ENCODE assay signal across 14 cellular contexts in the genomic region with DNA sequence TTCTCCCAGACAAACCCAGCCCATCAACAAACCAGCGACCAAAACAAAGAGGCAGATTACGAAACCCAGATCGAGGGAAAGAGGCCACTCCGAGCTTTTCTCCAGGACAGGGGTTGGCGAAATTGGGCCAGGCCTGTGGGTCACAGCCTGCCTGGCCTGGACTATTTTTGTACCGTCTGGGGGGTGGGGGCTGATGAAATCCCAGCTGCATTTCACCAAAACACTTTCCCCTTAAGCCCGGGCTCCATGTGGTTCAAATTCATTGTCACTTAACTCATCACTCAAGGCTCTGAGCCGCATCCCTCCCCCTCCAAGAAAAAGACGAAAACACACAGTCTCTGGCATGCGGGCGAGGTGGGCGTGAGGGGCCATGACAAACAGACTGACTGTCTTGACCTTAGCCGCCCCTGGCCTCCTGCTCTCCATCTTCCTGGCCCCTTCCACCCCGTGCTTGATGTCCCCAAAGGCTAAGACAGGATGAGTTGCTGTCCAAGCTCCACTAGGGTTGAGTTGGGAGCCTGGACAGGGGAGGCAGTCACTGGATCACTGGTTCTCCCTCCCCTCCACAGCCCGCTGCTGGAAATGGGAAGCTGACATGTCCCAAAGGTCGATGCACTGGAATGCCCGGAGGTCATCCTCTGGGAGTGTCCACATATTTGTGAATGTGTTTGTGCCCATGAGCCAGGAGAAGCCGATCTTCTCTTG. TPM values are rescaled to one million over a fixed set of nuclear protein-coding genes. Genes with fewer than 3 reads are reported as not detected.
DNase-seq lines count a peak whose midpoint lies in the region; ATAC-seq and TF ChIP-seq lines count a peak whose summit lies in the region.
"Had no signal": no experiment of that assay in that cellular context is flagged by ENCODE, and none has a peak within 500 bp of the region (broad histone marks: within the 10 kb centered on the region; RNA-seq: fewer than 3 reads in every experiment).

No MANE protein-coding gene starts in this region.

- H3K27me3 ChIP-seq in lung (ENCODE audit: control insufficient read depth, insufficient read depth) (no peaks in the 10 kb centered on the region), transverse colon (no peaks in the 10 kb centered on the region), brain microvascular endothelial cell (replicated peaks) (peaks cover 17% of the 10 kb centered on the region)
- no peaks in the 10 kb centered on the region for H3K27me3 ChIP-seq in effector memory CD4-positive, alpha-beta T cell (replicated peaks; ENCODE audit: control insufficient read depth, insufficient read depth, low read length, poor library complexity, severe bottlenecking)

- no peaks in the 10 kb centered on the region for H3K36me3 ChIP-seq in lung (ENCODE audit: control insufficient read depth in 2 of 2, insufficient read depth in 2 of 2, low read length in 2 of 2)
- no peaks in the 10 kb centered on the region for H3K36me3 ChIP-seq in transverse colon
- H3K36me3 ChIP-seq in effector memory CD4-positive, alpha-beta T cell (ENCODE audit: control insufficient read depth, insufficient read depth, low read length) = no peaks in the 10 kb centered on the region
- no peaks in the 10 kb centered on the region for H3K36me3 ChIP-seq in brain microvascular endothelial cell (replicated peaks)

- no peaks in the 10 kb centered on the region for H3K9me3 ChIP-seq in lung (ENCODE audit: control insufficient read depth in 2 of 2, insufficient read depth in 1 of 2, low read length in 1 of 2)
- H3K9me3 ChIP-seq in transverse colon = no peaks in the 10 kb centered on the region
- H3K9me3 ChIP-seq in effector memory CD4-positive, alpha-beta T cell (ENCODE audit: control insufficient read depth, low read length) = no peaks in the 10 kb centered on the region

- H3K4me1 ChIP-seq in lung (ENCODE audit: control insufficient read depth in 2 of 2, insufficient read depth in 2 of 2, low read length in 2 of 2) (peaks cover 0 to 36% of the 10 kb centered on the region in 2 donors), transverse colon (peaks cover 5 to 11% (median 10%) of the 10 kb centered on the region in 4 donors)
- no peaks in the 10 kb centered on the region for H3K4me1 ChIP-seq in effector memory CD4-positive, alpha-beta T cell (ENCODE audit: control insufficient read depth, insufficient read depth, low read length, poor library complexity, severe bottlenecking)

- H3K27ac ChIP-seq in lung (ENCODE audit: low read depth in 1 of 2, low read length in 1 of 2) (peak overlapping the region in 1 of 2 donors; percentile 68), transverse colon (peak overlapping the region in 3 of 4 donors; percentile 3 to 53 (median 28)), brain microvascular endothelial cell (no peak overlapping the region)
- H3K27ac ChIP-seq in effector memory CD4-positive, alpha-beta T cell (ENCODE audit: insufficient read depth, low read length, poor library complexity, severe bottlenecking) = no peak overlapping the region

- TF ChIP-seq EP300 in transverse colon (IDR thresholded peaks at IDR 0.05; ENCODE audit: low read depth) = no peak

- in situ Hi-C loops in transverse colon (cut with MboI; ENCODE audit: low pct_ligation_motif_present in 1 of 4, low pct_unique_long_range_greater_than_20kb in 1 of 4, low sequenced_read_pairs in 3 of 4) (loop anchor here (10.0 to 25.0 kb wide), 2 partner anchors 132 to 145 kb away; a partner anchor contains a TSS), brain microvascular endothelial cell (cut with HindIII; ENCODE audit: low pct_ligation_motif_present, low sequenced_read_pairs) (no loop called here)

- intact Hi-C loops in transverse colon (cut with DNase I; ENCODE audit: low total_unique reads) = no loop called here

- WGBS in lung, 2 donors = 41 to 67% methylated on average over 18 of the region's 18 CpGs
- WGBS in transverse colon (ENCODE audit: low coverage in 1 of 2), 2 donors = 76% methylated on average over 18 of the region's 18 CpGs; no CpG with 5 or more reads in 1 of the 2 donors

- TF ChIP-seq POLR2A in transverse colon (IDR thresholded peaks at IDR 0.05) = no peak

- peak; percentile 65 for ATAC-seq in lung (ENCODE audit: insufficient read depth, low FRiP score)
- no peak for ATAC-seq in GM21619 (IDR thresholded peaks at IDR 0.05; ENCODE audit: unreplicated experiment)
- ATAC-seq: GM12878 had no signal

- H3K4me3 ChIP-seq in fibroblast of mammary gland (ENCODE audit: control insufficient read depth, low read depth, low read length) (no peak overlapping the region), lung (no peak overlapping the region), transverse colon (no peak overlapping the region), brain microvascular endothelial cell (ENCODE audit: low read depth, low read length) (no peak overlapping the region)
- H3K4me3 ChIP-seq in effector memory CD4-positive, alpha-beta T cell (ENCODE audit: insufficient read depth, low read depth, low read length, poor library complexity, severe bottlenecking) = no peak overlapping the region
- H3K4me3 ChIP-seq: GM12878 had no signal

- TF ChIP-seq CTCF in fibroblast of mammary gland (conservative IDR thresholded peaks at IDR 0.05; ENCODE audit: control insufficient read depth, insufficient read depth, low read depth, low read length) = no peak
- TF ChIP-seq CTCF in lung (IDR thresholded peaks at IDR 0.05; ENCODE audit: control extremely low read depth, extremely low read depth) = no peak
- TF ChIP-seq CTCF in transverse colon (IDR thresholded peaks at IDR 0.05) = no peak
- no peak for TF ChIP-seq CTCF in brain microvascular endothelial cell (IDR thresholded peaks at IDR 0.05; ENCODE audit: low read depth, low read length, missing control alignments)

- DNase-seq in MV-4-11 (lab: John Stamatoyannopoulos, UW) (peak; percentile 55), fibroblast of mammary gland (ENCODE audit: low read depth) (peak; percentile 72), lung (ENCODE audit: low spot score) (peak; percentile 42), transverse colon (no peak), NCI-H1417 (lab: John Stamatoyannopoulos, UW) (no peak), brain microvascular endothelial cell (no peak)
- DNase-seq in effector memory CD4-positive, alpha-beta T cell = no peak
- DNase-seq: activated CD8-positive, alpha-beta memory T cell treated with anti-CD3 and anti-CD28 coated beads for 24 hours; activated naive CD8-positive, alpha-beta T cell treated with anti-CD3 and anti-CD28 coated beads for 36 hours; effector CD8-positive, alpha-beta T cell; stimulated activated CD4-positive, alpha-beta T cell treated with anti-CD3 and anti-CD28 coated beads, Interleukin-15, amount 100 ng/mL, for 24 hours had no signal

RNA-seq across cellular contexts. Expression of a gene that starts 19.2 kb away (rescaled TPM):
- 1 to 10 TPM in 1 of 2 donors, not detected in 1; 1.1 TPM for total RNA-seq in lung
- polyA plus RNA-seq in lung = under 1 TPM; 0.19 to 0.20 TPM
- total RNA-seq in transverse colon = not detected
- total RNA-seq: activated naive CD8-positive, alpha-beta T cell treated with anti-CD3 and anti-CD28 coated beads for 36 hours; GM12878 had no signal
- polyA plus RNA-seq: GM12878, neural cell had no signal

RNA-seq across cellular contexts. Expression of a gene that starts 37.8 kb away (rescaled TPM):
- total RNA-seq in lung (10 to 100 TPM in 1 of 2 donors, 1 to 10 TPM in 1; 6.3 to 22.1 TPM), transverse colon (10 to 100 TPM in 1 of 4 donors, 1 to 10 TPM in 3; 2.6 to 29.5 (median 5.1) TPM)
- polyA plus RNA-seq in lung = 1 to 10 TPM; 2.3 to 3.9 TPM

RNA-seq across cellular contexts. Expression of a gene that starts 49.3 kb away (rescaled TPM):
- total RNA-seq in lung (100 to 1,000 TPM; 150 to 169 TPM), transverse colon (1,000 to 10,000 TPM in 1 of 4 donors, 100 to 1,000 TPM in 3; 555 to 1,122 (median 815) TPM)
- 100 to 1,000 TPM in 1 of 2 donors, 10 to 100 TPM in 1; 99.8 to 154 TPM for polyA plus RNA-seq in lung

Comparison
In these comparisons a context has a peak if more than half of its experiments do, and no peak if none do; other contexts are left out.
1. DNase-seq: peak in MV-4-11 (single experiment), fibroblast of mammary gland (single experiment) and lung (single experiment); none in transverse colon (single experiment), NCI-H1417 (0 of 3), effector memory CD4-positive, alpha-beta T cell (0 of 3) and brain microvascular endothelial cell (single experiment).
2. H3K27ac ChIP-seq: peak in transverse colon (3 of 4); none in effector memory CD4-positive, alpha-beta T cell (single experiment) and brain microvascular endothelial cell (single experiment).